19 cellular contexts compared by ENCODE assay signal in the genomic region with DNA sequence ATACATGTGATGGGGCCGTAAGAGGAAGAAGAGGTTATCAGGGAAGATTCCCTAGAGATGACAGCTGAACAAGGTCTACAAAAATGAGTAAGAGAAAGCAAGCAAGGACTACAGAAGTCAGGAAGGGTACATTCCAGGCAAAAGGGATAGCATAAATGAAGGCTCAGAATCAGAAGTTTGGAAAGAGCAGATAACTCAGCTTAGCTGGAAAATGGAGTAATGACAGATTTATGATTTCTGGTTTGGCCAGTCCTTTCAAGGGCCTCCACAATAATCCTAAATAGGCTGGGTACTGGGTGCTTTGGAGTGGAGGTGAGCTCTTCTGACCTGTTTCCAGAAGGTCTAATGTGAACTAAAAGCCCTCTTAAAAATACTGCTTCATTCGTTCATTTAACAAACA.
"Had no signal": no experiment of that assay in that cellular context is flagged by ENCODE, and none has a peak within 500 bp of the region (broad histone marks: within the 10 kb centered on the region; RNA-seq: fewer than 3 reads in every experiment).

No MANE protein-coding gene starts in this region.

- H3K36me3 ChIP-seq: adrenal gland, ascending aorta, colonic mucosa, ovary, prostate gland, upper lobe of left lung had no signal

- H3K27me3 ChIP-seq: adrenal gland, ascending aorta, colonic mucosa, ovary, upper lobe of left lung had no signal

- ATAC-seq: activated CD8-positive, alpha-beta T cell treated with anti-CD3 and anti-CD28 coated beads, Interleukin-2, amount 10 ng/mL, durations not matched to agents 7 days and 5 days; natural killer cell had no signal

- FAIRE-seq: frontal cortex had no signal

- H3K9me3 ChIP-seq: adrenal gland, ascending aorta, colonic mucosa, left ventricle myocardium inferior, ovary, prostate gland, upper lobe of left lung had no signal

- H3K4me3 Mint-ChIP-seq: activated CD4-positive, alpha-beta T cell treated with anti-CD3 and anti-CD28 coated beads, Interleukin-2, amount 10 ng/mL, durations not matched to agents 7 days and 5 days; activated CD8-positive, alpha-beta T cell treated with anti-CD3 and anti-CD28 coated beads, Interleukin-2, amount 10 ng/mL, durations not matched to agents 7 days and 5 days; activated naive CD8-positive, alpha-beta T cell; mesothelial cell of epicardium; natural killer cell had no signal

- H3K4me1 ChIP-seq: adrenal gland, ascending aorta, colonic mucosa, prostate gland had no signal

- H3K27ac Mint-ChIP-seq: activated CD4-positive, alpha-beta T cell treated with anti-CD3 and anti-CD28 coated beads, Interleukin-2, amount 10 ng/mL, durations not matched to agents 7 days and 5 days; activated CD8-positive, alpha-beta T cell treated with anti-CD3 and anti-CD28 coated beads, Interleukin-2, amount 10 ng/mL, durations not matched to agents 7 days and 5 days; activated naive CD8-positive, alpha-beta T cell; activated T-helper 2 cell treated with anti-CD3 and anti-CD28 coated beads, Interferon-gamma antibody, Interleukin-2, Interleukin-4, amounts not matched to agents 10 μg/mL and 5 μg/mL and 100 μg/mL, durations not matched to agents 14 hours and 24 hours and 36 hours; mesothelial cell of epicardium; natural killer cell had no signal

- H3K27me3 Mint-ChIP-seq: activated CD4-positive, alpha-beta T cell treated with anti-CD3 and anti-CD28 coated beads, Interleukin-2, amount 10 ng/mL, durations not matched to agents 7 days and 5 days; activated naive CD8-positive, alpha-beta T cell had no signal

- H3K9me3 Mint-ChIP-seq: activated CD4-positive, alpha-beta T cell treated with anti-CD3 and anti-CD28 coated beads, Interleukin-2, amount 10 ng/mL, durations not matched to agents 7 days and 5 days; activated T-helper 2 cell treated with anti-CD3 and anti-CD28 coated beads, Interferon-gamma antibody, Interleukin-2, Interleukin-4, amounts not matched to agents 10 μg/mL and 5 μg/mL and 100 μg/mL, durations not matched to agents 14 hours and 24 hours and 36 hours; natural killer cell had no signal

- DNase-seq: activated CD4-positive, alpha-beta T cell treated with anti-CD3 and anti-CD28 coated beads, Interleukin-2, amount 10 ng/mL, durations not matched to agents 7 days and 5 days; activated CD8-positive, alpha-beta T cell treated with anti-CD3 and anti-CD28 coated beads, Interleukin-2, amount 10 ng/mL, durations not matched to agents 7 days and 5 days; activated naive CD4-positive, alpha-beta T cell; adrenal gland; central memory CD4-positive, alpha-beta T cell; colonic mucosa; hippocampal formation; left ventricle myocardium inferior; natural killer cell; ovary; stimulated activated CD4-positive, alpha-beta T cell treated with anti-CD3 and anti-CD28 coated beads, Interleukin-4, amount 100 ng/mL, for 24 hours; stimulated activated naive CD8-positive, alpha-beta T cell treated with anti-CD3 and anti-CD28 coated beads, Interleukin-15, Interleukin-2, amounts not matched to agents 100 U/mL and 50 U/mL, for 24 hours; upper lobe of left lung had no signal

- H3K27ac ChIP-seq: adrenal gland, ascending aorta, colonic mucosa, left ventricle myocardium inferior, ovary, prostate gland, upper lobe of left lung had no signal

- H3K4me3 ChIP-seq: adrenal gland, ascending aorta, colonic mucosa, left ventricle myocardium inferior, ovary, prostate gland, upper lobe of left lung had no signal

- H3K36me3 Mint-ChIP-seq: mesothelial cell of epicardium, natural killer cell had no signal
